In genomic region chr2:23563673-23564617, GRCh38 we compare ENCODE assay signal across 11 cellular contexts.
DNase-seq lines count a peak whose midpoint lies in the region; ATAC-seq and TF ChIP-seq lines count a peak whose summit lies in the region.
"Had no signal": no experiment of that assay in that cellular context is flagged by ENCODE, and none has a peak within 500 bp of the region (broad histone marks: within the 10 kb centered on the region; RNA-seq: fewer than 3 reads in every experiment).

No MANE protein-coding gene starts in this region.

- ATAC-seq in heart right ventricle = peak; percentile 27 to 60 (median 48)
- ATAC-seq in HG02623 (IDR thresholded peaks at IDR 0.05; ENCODE audit: unreplicated experiment) = no peak
- no peak for ATAC-seq in stimulated activated naive CD8-positive, alpha-beta T cell treated with anti-CD3 and anti-CD28 coated beads, Interleukin-15, amount 100 ng/mL, for 72 hours
- ATAC-seq: activated CD8-positive, alpha-beta T cell treated with anti-CD3 and anti-CD28 coated beads, Interleukin-2, amount 10 ng/mL, durations not matched to agents 7 days and 5 days had no signal

- H3K4me3 Mint-ChIP-seq in stimulated activated naive CD8-positive, alpha-beta T cell treated with anti-CD3 and anti-CD28 coated beads, Interleukin-15, amount 100 ng/mL, for 72 hours = no peak overlapping the region
- H3K4me3 Mint-ChIP-seq: activated CD8-positive, alpha-beta T cell treated with anti-CD3 and anti-CD28 coated beads, Interleukin-2, amount 10 ng/mL, durations not matched to agents 7 days and 5 days had no signal

- no peak overlapping the region for H3K4me3 ChIP-seq in ascending aorta
- H3K4me3 ChIP-seq in heart right ventricle = no peak overlapping the region
- H3K4me3 ChIP-seq in mesendoderm (ENCODE audit: low read length) = no peak overlapping the region

- peak overlapping the region in 1 of 2 donors; percentile 59 for H3K27ac Mint-ChIP-seq in stimulated activated naive CD8-positive, alpha-beta T cell treated with anti-CD3 and anti-CD28 coated beads, Interleukin-15, amount 100 ng/mL, for 72 hours
- H3K27ac Mint-ChIP-seq: activated CD8-positive, alpha-beta T cell treated with anti-CD3 and anti-CD28 coated beads, Interleukin-2, amount 10 ng/mL, durations not matched to agents 7 days and 5 days had no signal

- H3K23ac ChIP-seq in mesendoderm (ENCODE audit: low read length) = no peak overlapping the region

- H3K9me3 ChIP-seq in ascending aorta (no peaks in the 10 kb centered on the region), heart right ventricle (no peaks in the 10 kb centered on the region)

- H3K18ac ChIP-seq in mesendoderm (ENCODE audit: low read length) = no peak overlapping the region

- no peaks in the 10 kb centered on the region for H3K4me1 Mint-ChIP-seq in stimulated activated naive CD8-positive, alpha-beta T cell treated with anti-CD3 and anti-CD28 coated beads, Interleukin-15, amount 100 ng/mL, for 72 hours

- H4K5ac ChIP-seq in mesendoderm (ENCODE audit: low read length) = no peak overlapping the region

- no peak overlapping the region for H4K8ac ChIP-seq in mesendoderm (ENCODE audit: low read depth, low read length)

- no peaks in the 10 kb centered on the region for H3K9me3 Mint-ChIP-seq in stimulated activated naive CD8-positive, alpha-beta T cell treated with anti-CD3 and anti-CD28 coated beads, Interleukin-15, amount 100 ng/mL, for 72 hours

- H3K27me3 Mint-ChIP-seq in stimulated activated naive CD8-positive, alpha-beta T cell treated with anti-CD3 and anti-CD28 coated beads, Interleukin-15, amount 100 ng/mL, for 72 hours = no peaks in the 10 kb centered on the region

- no peak overlapping the region for H2AK5ac ChIP-seq in mesendoderm (ENCODE audit: low read length)

- no peak overlapping the region for H3K4me2 ChIP-seq in mesendoderm (ENCODE audit: low read length)

- 77 to 83% methylated on average over 23 of the region's 23 CpGs for WGBS in heart right ventricle, 2 donors
- WGBS in mesendoderm (ENCODE audit: extremely low coverage, insufficient coverage, low lambda C conversion rate) = no CpG with 5 or more reads among the region's 23 CpGs

- H3K4ac ChIP-seq in mesendoderm (ENCODE audit: low read depth, low read length) = no peak overlapping the region

- intact Hi-C loops in ascending aorta (cut with DNase I) (no loop called here), heart right ventricle (cut with DNase I) (loop anchor here in 1 of 10 donors (10.0 kb wide), 1 partner anchor 169 kb away; no protein-coding TSS in a partner anchor), posterior vena cava (cut with DNase I) (loop anchor here in 1 of 2 donors (5.0 kb wide), 1 partner anchor 33 kb away; no protein-coding TSS in a partner anchor)

- H3K4me1 ChIP-seq in ascending aorta (peaks cover 10 to 38% of the 10 kb centered on the region in 2 donors), heart right ventricle (peaks cover 5 to 43% (median 19%) of the 10 kb centered on the region in 9 donors), mesendoderm (ENCODE audit: control insufficient read depth, low read depth, low read length) (no peaks in the 10 kb centered on the region)

- H3K56ac ChIP-seq in mesendoderm (ENCODE audit: low read length) = no peak overlapping the region

- no peaks in the 10 kb centered on the region for H3K27me3 ChIP-seq in ascending aorta
- no peaks in the 10 kb centered on the region for H3K27me3 ChIP-seq in heart right ventricle
- no peaks in the 10 kb centered on the region for H3K27me3 ChIP-seq in mesendoderm (ENCODE audit: insufficient read depth, low read length, poor library complexity)

- no peak overlapping the region for H2BK120ac ChIP-seq in mesendoderm (ENCODE audit: low read depth, low read length)

- no peak overlapping the region for H3K9ac ChIP-seq in mesendoderm (ENCODE audit: low read length)

- H3K36me3 ChIP-seq in ascending aorta (no peaks in the 10 kb centered on the region), heart right ventricle (no peaks in the 10 kb centered on the region), mesendoderm (ENCODE audit: control insufficient read depth, insufficient read depth, low read length) (no peaks in the 10 kb centered on the region)

- H2BK15ac ChIP-seq in mesendoderm (replicated peaks; ENCODE audit: low read depth) = no peak overlapping the region

- H3K27ac ChIP-seq in ascending aorta = peak overlapping the region; percentile 53 to 68
- peak overlapping the region in 5 of 10 donors; percentile 12 to 67 (median 61) for H3K27ac ChIP-seq in heart right ventricle
- no peak overlapping the region for H3K27ac ChIP-seq in mesendoderm (ENCODE audit: low read depth, low read length)

- DNase-seq in EH (ENCODE audit: low read depth) (peak; percentile 74), ascending aorta (ENCODE audit: low spot score in 2 of 2) (peak in 1 of 2 donors; percentile 72), heart right ventricle (peak in 1 of 2 donors; percentile 62), posterior vena cava (ENCODE audit: low spot score) (peak; percentile 86), NCI-H774 (lab: John Stamatoyannopoulos, UW) (no peak), mesendoderm (no peak)
- no peak for DNase-seq in stimulated activated naive CD8-positive, alpha-beta T cell treated with anti-CD3 and anti-CD28 coated beads, Interleukin-15, amount 100 ng/mL, for 72 hours
- DNase-seq: activated CD8-positive, alpha-beta T cell treated with anti-CD3 and anti-CD28 coated beads, Interleukin-2, amount 10 ng/mL, durations not matched to agents 7 days and 5 days; DND-41; NCI-H2029 had no signal

- no peaks in the 10 kb centered on the region for H3K79me1 ChIP-seq in mesendoderm (ENCODE audit: low read length)

- H3K79me2 ChIP-seq in mesendoderm (ENCODE audit: control insufficient read depth, insufficient read depth, low read length) = no peaks in the 10 kb centered on the region

- H2BK5ac ChIP-seq in mesendoderm (ENCODE audit: low read length) = no peak overlapping the region

- peak in 2 of 3 experiments; percentile 23 to 30 for TF ChIP-seq CTCF in ascending aorta (IDR thresholded peaks at IDR 0.05)
- no peak for TF ChIP-seq CTCF in heart right ventricle (IDR thresholded peaks at IDR 0.05)

Comparison
In these comparisons a context has a peak if more than half of its experiments do, and no peak if none do; other contexts are left out.
1. DNase-seq: peak in EH (single experiment) and posterior vena cava (single experiment); none in NCI-H774 (single experiment), mesendoderm (single experiment) and stimulated activated naive CD8-positive, alpha-beta T cell treated with anti-CD3 and anti-CD28 coated beads, Interleukin-15, amount 100 ng/mL, for 72 hours (0 of 2).
2. CTCF ChIP-seq: peak in ascending aorta (2 of 3); none in heart right ventricle (0 of 9).
3. ATAC-seq: peak in heart right ventricle (8 of 8); none in HG02623 (single experiment) and stimulated activated naive CD8-positive, alpha-beta T cell treated with anti-CD3 and anti-CD28 coated beads, Interleukin-15, amount 100 ng/mL, for 72 hours (single experiment).